Comparison of ENCODE assay signal across 8 cellular contexts in the genomic region with DNA sequence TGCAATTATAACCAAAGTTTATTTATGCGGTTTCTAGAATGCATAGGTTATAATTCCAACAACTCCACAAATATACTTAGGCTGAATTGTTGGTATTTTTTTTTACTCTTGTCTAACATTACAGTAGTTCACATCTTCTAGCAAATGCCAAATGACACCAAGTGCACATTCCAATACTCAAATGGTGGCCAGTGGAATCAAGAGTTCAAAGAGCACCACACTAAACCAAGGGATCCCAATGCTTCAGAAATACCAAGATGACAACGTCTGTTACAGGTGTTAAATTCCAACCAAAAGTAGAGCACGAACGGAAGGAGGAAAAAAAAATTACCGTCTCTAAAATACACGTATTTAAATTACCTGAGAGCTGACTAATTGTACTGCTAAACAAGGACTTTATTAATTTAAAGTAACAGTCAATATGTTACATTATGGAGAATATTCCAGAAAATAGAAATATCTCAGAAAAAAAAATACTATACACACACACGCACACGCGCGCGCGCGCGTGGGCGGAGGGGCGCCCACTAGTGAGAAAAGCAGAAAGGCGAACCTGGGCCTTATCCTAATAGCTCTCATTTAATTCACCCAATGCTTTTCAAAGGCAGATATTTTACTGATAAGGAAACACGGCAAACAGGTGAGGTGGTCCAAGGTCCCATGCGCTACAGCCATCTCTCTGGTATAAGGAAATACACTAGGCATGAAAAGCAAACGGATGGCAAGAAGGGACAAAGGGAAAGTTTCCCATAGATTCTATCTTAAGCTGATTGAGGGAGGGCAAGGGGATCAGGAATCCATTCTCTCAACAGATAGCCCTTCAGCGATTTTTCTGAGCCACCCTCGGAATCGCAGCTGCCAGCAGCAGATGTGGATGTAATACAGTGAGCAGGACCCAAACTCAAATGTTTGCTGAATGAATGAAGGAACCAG. TPM values are rescaled to one million over a fixed set of nuclear protein-coding genes. Genes with fewer than 3 reads are reported as not detected.
DNase-seq lines count a peak whose midpoint lies in the region; FAIRE-seq and TF ChIP-seq lines count a peak whose summit lies in the region.

No MANE protein-coding gene starts in this region.

- peak; percentile 19 to 70 for DNase-seq in NCI-H524 (lab: John Stamatoyannopoulos, UW)
- no peak for DNase-seq in NCI-H524 treated with DMSO at 0.1 percent for 48 hours (lab: John Stamatoyannopoulos, UW)
- DNase-seq in NCI-H1092 treated with DMSO at 0.1 percent for 48 hours (lab: John Stamatoyannopoulos, UW), result peak; percentile 30
- no peak for DNase-seq in activated T-helper 2 cell treated with anti-CD3 and anti-CD28 coated beads, Interferon-gamma antibody, Interleukin-2, Interleukin-4, amounts not matched to agents 10 μg/mL and 5 μg/mL and 100 μg/mL, durations not matched to agents 14 hours and 24 hours and 36 hours (ENCODE audit: low spot score)
- DNase-seq in frontal cortex (ENCODE audit: low spot score in 2 of 2), result peak; percentile 22 to 29
- no peak for DNase-seq in glomerular visceral epithelial cell (ENCODE audit: extremely low spot score)
- no peak for DNase-seq in GM12892 (ENCODE audit: insufficient read length)

- no peaks in the 10 kb centered on the region for H3K27me3 ChIP-seq in neuron (ENCODE audit: insufficient read depth, low read length)

- peaks cover 19% of the 10 kb centered on the region for H3K36me3 ChIP-seq in neuron (ENCODE audit: insufficient read depth, low read length)

- peak overlapping the region; percentile 90 for H3K4me3 ChIP-seq in neuron (ENCODE audit: low read length)

- H3K4me1 ChIP-seq in neuron (ENCODE audit: insufficient read depth, low read length), result peaks cover 17% of the 10 kb centered on the region

- no peak for TF ChIP-seq POLR2A in GM12892 (IDR thresholded peaks at IDR 0.05; ENCODE audit: low read depth, low read length)

- peaks cover 17% of the 10 kb centered on the region for H3K36me3 Mint-ChIP-seq in activated T-helper 2 cell treated with anti-CD3 and anti-CD28 coated beads, Interferon-gamma antibody, Interleukin-2, Interleukin-4, amounts not matched to agents 10 μg/mL and 5 μg/mL and 100 μg/mL, durations not matched to agents 14 hours and 24 hours and 36 hours (ENCODE audit: low read depth)

- H3K27ac Mint-ChIP-seq in activated T-helper 2 cell treated with anti-CD3 and anti-CD28 coated beads, Interferon-gamma antibody, Interleukin-2, Interleukin-4, amounts not matched to agents 10 μg/mL and 5 μg/mL and 100 μg/mL, durations not matched to agents 14 hours and 24 hours and 36 hours, result peak overlapping the region; percentile 95

- H3K9me3 ChIP-seq in neuron (ENCODE audit: low read length), result no peaks in the 10 kb centered on the region

- peaks cover 26% of the 10 kb centered on the region for H3K4me1 Mint-ChIP-seq in activated T-helper 2 cell treated with anti-CD3 and anti-CD28 coated beads, Interferon-gamma antibody, Interleukin-2, Interleukin-4, amounts not matched to agents 10 μg/mL and 5 μg/mL and 100 μg/mL, durations not matched to agents 14 hours and 24 hours and 36 hours (ENCODE audit: low read depth)

- peak overlapping the region; percentile 90 for H3K4me3 Mint-ChIP-seq in activated T-helper 2 cell treated with anti-CD3 and anti-CD28 coated beads, Interferon-gamma antibody, Interleukin-2, Interleukin-4, amounts not matched to agents 10 μg/mL and 5 μg/mL and 100 μg/mL, durations not matched to agents 14 hours and 24 hours and 36 hours (ENCODE audit: low read depth)

- H3K9me3 Mint-ChIP-seq in activated T-helper 2 cell treated with anti-CD3 and anti-CD28 coated beads, Interferon-gamma antibody, Interleukin-2, Interleukin-4, amounts not matched to agents 10 μg/mL and 5 μg/mL and 100 μg/mL, durations not matched to agents 14 hours and 24 hours and 36 hours, result no peaks in the 10 kb centered on the region

- H2AFZ ChIP-seq in neuron (ENCODE audit: low read depth, low read length), result peak overlapping the region; percentile 95

- no peak for FAIRE-seq in frontal cortex (lab: Jason Lieb, UNC)
- FAIRE-seq in GM12892 (lab: Jason Lieb, UNC), result no peak

- intact Hi-C loops in activated T-helper 2 cell treated with anti-CD3 and anti-CD28 coated beads, Interferon-gamma antibody, Interleukin-2, Interleukin-4, amounts not matched to agents 10 μg/mL and 5 μg/mL and 100 μg/mL, durations not matched to agents 14 hours and 24 hours and 36 hours (cut with micrococcal nuclease), result no loop called here

- no peaks in the 10 kb centered on the region for H3K27me3 Mint-ChIP-seq in activated T-helper 2 cell treated with anti-CD3 and anti-CD28 coated beads, Interferon-gamma antibody, Interleukin-2, Interleukin-4, amounts not matched to agents 10 μg/mL and 5 μg/mL and 100 μg/mL, durations not matched to agents 14 hours and 24 hours and 36 hours (ENCODE audit: low read depth)

RNA-seq across cellular contexts. Expression of a gene that starts 1.0 kb away (rescaled TPM):
- 24.8 and 27.4 TPM in 2 replicates for total RNA-seq in activated T-helper 2 cell treated with anti-CD3 and anti-CD28 coated beads, Interferon-gamma antibody, Interleukin-2, Interleukin-4, amounts not matched to agents 10 μg/mL and 5 μg/mL and 100 μg/mL, durations not matched to agents 14 hours and 24 hours and 36 hours
- total RNA-seq in frontal cortex, result 26.5 TPM
- polyA plus RNA-seq in GM12892 (2012; ENCODE audit: missing spikeins), result 27.4 TPM

RNA-seq across cellular contexts. Expression of a gene that starts 1.2 kb away (rescaled TPM):
- total RNA-seq in activated T-helper 2 cell treated with anti-CD3 and anti-CD28 coated beads, Interferon-gamma antibody, Interleukin-2, Interleukin-4, amounts not matched to agents 10 μg/mL and 5 μg/mL and 100 μg/mL, durations not matched to agents 14 hours and 24 hours and 36 hours, result 11.1 and 14.0 TPM in 2 replicates
- 46.1 TPM for total RNA-seq in frontal cortex
- polyA plus RNA-seq in GM12892 (2012; ENCODE audit: missing spikeins), result 10.1 TPM

Comparison
In these comparisons a context has a peak if more than half of its experiments do, and no peak if none do; other contexts are left out.
1. DNase-seq: peak in NCI-H524 (2 of 2), NCI-H1092 treated with DMSO at 0.1 percent for 48 hours (single experiment) and frontal cortex (2 of 2); none in NCI-H524 treated with DMSO at 0.1 percent for 48 hours (single experiment), activated T-helper 2 cell treated with anti-CD3 and anti-CD28 coated beads, Interferon-gamma antibody, Interleukin-2, Interleukin-4, amounts not matched to agents 10 μg/mL and 5 μg/mL and 100 μg/mL, durations not matched to agents 14 hours and 24 hours and 36 hours (single experiment), glomerular visceral epithelial cell (single experiment) and GM12892 (single experiment).